ENCODE assay signal across 20 cellular contexts in genomic region chr9:96464426-96464825, GRCh38. TPM values are rescaled to one million over a fixed set of nuclear protein-coding genes. Genes with fewer than 3 reads are reported as not detected.
A peak's percentile ranks its signal among the peaks of the same experiment; 100 is the strongest.
DNase-seq lines count a peak whose midpoint lies in the region; ATAC-seq and TF ChIP-seq lines count a peak whose summit lies in the region.
"Had no signal": no experiment of that assay in that cellular context is flagged by ENCODE, and none has a peak within 500 bp of the region (broad histone marks: within the 10 kb centered on the region; RNA-seq: fewer than 3 reads in every experiment).

No MANE protein-coding gene starts in this region.

- no peak for TF ChIP-seq EP300 in transverse colon (IDR thresholded peaks at IDR 0.05; ENCODE audit: low read depth)

- H3K4me3 ChIP-seq in right atrium auricular region (no peak overlapping the region), neural progenitor cell (no peak overlapping the region), transverse colon (no peak overlapping the region)
- H3K4me3 ChIP-seq: SK-N-MC had no signal

- no peak overlapping the region for H3K27ac ChIP-seq in right atrium auricular region
- H3K27ac ChIP-seq in neural progenitor cell, result no peak overlapping the region
- no peak overlapping the region for H3K27ac ChIP-seq in transverse colon
- H3K27ac ChIP-seq: SK-N-MC had no signal

- TF ChIP-seq POLR2A in transverse colon (IDR thresholded peaks at IDR 0.05), result no peak

- no peaks in the 10 kb centered on the region for H3K4me1 Mint-ChIP-seq in central memory CD8-positive, alpha-beta T cell
- H3K4me1 Mint-ChIP-seq in neural progenitor cell, result peaks cover 10% of the 10 kb centered on the region

- H3K36me3 ChIP-seq in right atrium auricular region, result peaks cover 41% of the 10 kb centered on the region
- no peaks in the 10 kb centered on the region for H3K36me3 ChIP-seq in neural progenitor cell
- H3K36me3 ChIP-seq in transverse colon, result no peaks in the 10 kb centered on the region

- no peak overlapping the region for H3K9ac ChIP-seq in neural progenitor cell

- H3K4me3 Mint-ChIP-seq in central memory CD8-positive, alpha-beta T cell, result no peak overlapping the region
- H3K4me3 Mint-ChIP-seq in neural progenitor cell, result no peak overlapping the region
- H3K4me3 Mint-ChIP-seq: CD8-positive, alpha-beta T cell; HFFc6 had no signal

- peaks cover 0 to 6% of the 10 kb centered on the region in 2 donors for H3K4me1 ChIP-seq in right atrium auricular region
- H3K4me1 ChIP-seq in neural progenitor cell, result peaks cover 15% of the 10 kb centered on the region
- H3K4me1 ChIP-seq in transverse colon, result no peaks in the 10 kb centered on the region

- no peak for TF ChIP-seq CTCF in right atrium auricular region (IDR thresholded peaks at IDR 0.05)
- no peak for TF ChIP-seq CTCF in neural progenitor cell (IDR thresholded peaks at IDR 0.05)
- TF ChIP-seq CTCF in transverse colon (IDR thresholded peaks at IDR 0.05), result no peak

- no peaks in the 10 kb centered on the region for H3K27me3 Mint-ChIP-seq in central memory CD8-positive, alpha-beta T cell
- no peaks in the 10 kb centered on the region for H3K27me3 Mint-ChIP-seq in neural progenitor cell (ENCODE audit: insufficient read depth, low read depth)

- no peaks in the 10 kb centered on the region for H4K20me1 ChIP-seq in neural progenitor cell (ENCODE audit: low read depth)

- no peaks in the 10 kb centered on the region for H3K9me3 Mint-ChIP-seq in central memory CD8-positive, alpha-beta T cell
- H3K9me3 Mint-ChIP-seq in neural progenitor cell, result no peaks in the 10 kb centered on the region
- H3K9me3 Mint-ChIP-seq: CD8-positive, alpha-beta T cell; HFFc6 had no signal

- no peak for ATAC-seq in Right ventricle myocardium superior (ENCODE audit: poor library complexity)
- ATAC-seq in central memory CD8-positive, alpha-beta T cell (replicated peaks; ENCODE audit: extremely low read depth, poor library complexity, severe bottlenecking), result no peak
- no peak for ATAC-seq in HG02678 (IDR thresholded peaks at IDR 0.05; ENCODE audit: unreplicated experiment)
- no peak for ATAC-seq in GM18498 (IDR thresholded peaks at IDR 0.05; ENCODE audit: unreplicated experiment)
- ATAC-seq: CD8-positive, alpha-beta T cell; Right ventricle myocardium inferior had no signal

- no peaks in the 10 kb centered on the region for H3K79me2 ChIP-seq in neural progenitor cell (ENCODE audit: low read depth)

- in situ Hi-C loops in transverse colon (cut with MboI; ENCODE audit: low pct_ligation_motif_present in 1 of 4, low pct_unique_long_range_greater_than_20kb in 1 of 4, low sequenced_read_pairs in 3 of 4), result no loop called here

- H3K4me2 ChIP-seq in neural progenitor cell, result no peak overlapping the region

- no peak overlapping the region for H2AFZ ChIP-seq in neural progenitor cell (replicated peaks)

- DNase-seq in right atrium auricular region (ENCODE audit: low spot score) (peak; percentile 21), Right ventricle myocardium superior (no peak), neural progenitor cell (ENCODE audit: low spot score) (no peak), NCI-H510A treated with DMSO at 0.1 percent for 48 hours (lab: John Stamatoyannopoulos, UW) (no peak), transverse colon (no peak)
- DNase-seq in central memory CD8-positive, alpha-beta T cell (ENCODE audit: low spot score in 2 of 2), result no peak
- DNase-seq: AML-193; C1 segment of cervical spinal cord; Calu3; CD8-positive, alpha-beta T cell; H7; HFFc6; NCI-H1105; NCI-H2029 treated with DMSO at 0.1 percent for 48 hours; NCI-H446; NCI-H526 treated with DMSO at 0.1 percent for 48 hours had no signal

- peaks cover 5% of the 10 kb centered on the region for H3F3A ChIP-seq in neural progenitor cell (ENCODE audit: low read depth)

- H3K27ac Mint-ChIP-seq in central memory CD8-positive, alpha-beta T cell (ENCODE audit: low read depth), result peak overlapping the region; percentile 29
- H3K27ac Mint-ChIP-seq in neural progenitor cell, result peak overlapping the region; percentile 40
- H3K27ac Mint-ChIP-seq: CD8-positive, alpha-beta T cell; HFFc6 had no signal

- peaks cover 20% of the 10 kb centered on the region for H3K36me3 Mint-ChIP-seq in central memory CD8-positive, alpha-beta T cell (ENCODE audit: insufficient read depth)
- H3K36me3 Mint-ChIP-seq in neural progenitor cell, result peaks cover 16% of the 10 kb centered on the region

- intact Hi-C loops in Right ventricle myocardium superior (cut with DNase I), result no loop called here
- intact Hi-C loops in transverse colon (cut with DNase I; ENCODE audit: low total_unique reads), result no loop called here

- H3K9me3 ChIP-seq in right atrium auricular region (no peaks in the 10 kb centered on the region), neural progenitor cell (ENCODE audit: low read depth) (no peaks in the 10 kb centered on the region), transverse colon (no peaks in the 10 kb centered on the region)

- H3K27me3 ChIP-seq in right atrium auricular region, result no peaks in the 10 kb centered on the region
- no peaks in the 10 kb centered on the region for H3K27me3 ChIP-seq in neural progenitor cell
- H3K27me3 ChIP-seq in transverse colon, result no peaks in the 10 kb centered on the region

- 81 to 82% methylated on average over 4 to 6 of the region's 6 CpGs for WGBS in transverse colon (ENCODE audit: low coverage in 1 of 2), 2 donors

RNA-seq across cellular contexts. Expression of gene HABP4, which starts 14.5 kb away (rescaled TPM):
- 10 to 100 TPM; 16.5 to 20.5 TPM for total RNA-seq in right atrium auricular region
- 22.8 TPM for total RNA-seq in Right ventricle myocardium superior
- 11.3 and 12.3 TPM in 2 replicates for total RNA-seq in neural progenitor cell (ENCODE audit: low replicate concordance)
- total RNA-seq in transverse colon, result 10 to 100 TPM in 1 of 4 donors, 1 to 10 TPM in 3; 1.9 to 11.3 (median 5.0) TPM

RNA-seq across cellular contexts. Expression of gene ZNF367, which starts 46.3 kb away (rescaled TPM):
- total RNA-seq in right atrium auricular region (1 to 10 TPM in 1 of 2 donors, under 1 TPM in 1; 0.75 to 1.2 TPM), Right ventricle myocardium superior (4.3 TPM), neural progenitor cell (ENCODE audit: low replicate concordance) (14.6 and 18.0 TPM in 2 replicates), transverse colon (1 to 10 TPM in 3 of 4 donors, not detected in 1; 1.2 to 2.1 (median 1.4) TPM)
